ENCODE assay signal across 15 cellular contexts in the genomic region with DNA sequence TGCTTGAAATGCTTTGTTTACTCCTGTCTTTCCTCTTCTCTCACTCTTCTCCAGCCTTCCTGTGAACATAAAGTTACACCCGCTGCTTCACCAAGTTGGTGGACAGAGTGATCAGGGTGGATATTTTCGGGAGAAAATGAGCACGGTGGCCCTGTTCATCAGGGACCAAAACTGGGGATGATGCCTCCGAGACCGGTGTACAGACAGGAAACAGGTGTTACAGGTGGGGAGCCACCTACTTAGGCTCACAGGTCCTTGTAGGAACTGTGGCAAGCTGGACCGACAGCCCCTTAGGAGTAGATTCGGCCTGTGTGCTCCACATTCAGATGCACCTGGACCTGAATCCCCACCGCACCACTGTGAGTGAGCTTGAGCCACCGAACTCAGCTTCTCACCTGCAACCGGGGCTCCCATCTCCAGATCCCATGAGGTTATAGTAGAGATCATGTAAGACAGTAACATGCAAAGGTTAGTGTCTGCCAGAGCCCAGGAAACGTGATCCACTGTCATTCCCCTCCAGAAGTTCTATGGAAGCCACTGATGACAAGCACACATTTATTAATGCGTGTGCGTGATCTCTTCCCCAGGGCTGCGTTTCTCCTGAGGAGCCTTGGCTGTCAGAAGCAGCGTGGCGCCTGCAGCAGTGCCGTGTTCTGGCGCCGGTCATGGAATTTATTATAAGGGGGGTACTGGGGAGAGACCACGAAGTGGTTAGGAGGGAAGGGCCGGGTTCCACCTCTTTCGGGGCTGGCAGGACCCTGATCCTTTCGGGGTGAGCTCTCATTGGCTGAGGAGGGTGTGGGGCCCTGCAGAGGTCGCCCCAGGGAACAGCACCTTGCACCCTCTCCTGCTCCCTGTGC.
"Had no signal": no experiment of that assay in that cellular context is flagged by ENCODE, and none has a peak within 500 bp of the region (broad histone marks: within the 10 kb centered on the region; RNA-seq: fewer than 3 reads in every experiment).

No MANE protein-coding gene starts in this region.

- H3K9me3 ChIP-seq: ascending aorta, esophagus muscularis mucosa, heart left ventricle, right atrium auricular region, tibial nerve had no signal

- H3K27ac Mint-ChIP-seq: activated naive CD8-positive, alpha-beta T cell treated with anti-CD3 and anti-CD28 coated beads, Interleukin-2, amount 50 U/mL, for 24 hours; activated T-cell treated with anti-CD3 and anti-CD28 coated beads, Interleukin-2, amount 50 U/mL, for 72 hours; stimulated activated effector memory CD8-positive, alpha-beta T cell treated with anti-CD3 and anti-CD28 coated beads, Interleukin-12 subunit alpha, Interleukin-12 subunit beta, amount 100 ng/mL, for 72 hours had no signal

- H3K4me2 ChIP-seq: smooth muscle cell had no signal

- H3K79me2 ChIP-seq: parathyroid adenoma had no signal

- H3K4me3 Mint-ChIP-seq: activated naive CD8-positive, alpha-beta T cell treated with anti-CD3 and anti-CD28 coated beads, Interleukin-2, amount 50 U/mL, for 24 hours; activated T-cell treated with anti-CD3 and anti-CD28 coated beads, Interleukin-2, amount 50 U/mL, for 72 hours; neural crest cell; stimulated activated effector memory CD8-positive, alpha-beta T cell treated with anti-CD3 and anti-CD28 coated beads, Interleukin-12 subunit alpha, Interleukin-12 subunit beta, amount 100 ng/mL, for 72 hours had no signal

- H3K27ac ChIP-seq: ascending aorta, esophagus muscularis mucosa, heart left ventricle, parathyroid adenoma, right atrium auricular region, tibial nerve had no signal

- H3K9me3 Mint-ChIP-seq: activated naive CD8-positive, alpha-beta T cell treated with anti-CD3 and anti-CD28 coated beads, Interleukin-2, amount 50 U/mL, for 24 hours; activated T-cell treated with anti-CD3 and anti-CD28 coated beads, Interleukin-2, amount 50 U/mL, for 72 hours; neural crest cell; stimulated activated effector memory CD8-positive, alpha-beta T cell treated with anti-CD3 and anti-CD28 coated beads, Interleukin-12 subunit alpha, Interleukin-12 subunit beta, amount 100 ng/mL, for 72 hours had no signal

- H3K36me3 ChIP-seq: ascending aorta, esophagus muscularis mucosa, heart left ventricle, right atrium auricular region, tibial nerve had no signal

- H3K4me1 Mint-ChIP-seq: activated naive CD8-positive, alpha-beta T cell treated with anti-CD3 and anti-CD28 coated beads, Interleukin-2, amount 50 U/mL, for 24 hours; neural crest cell had no signal

- DNase-seq: activated CD4-positive, alpha-beta T cell treated with anti-CD3 and anti-CD28 coated beads for 1 hour; activated CD4-positive, alpha-beta T cell treated with anti-CD3 and anti-CD28 coated beads, Interleukin-2, amount 50 U/mL, for 48 hours; activated naive CD4-positive, alpha-beta T cell; activated naive CD8-positive, alpha-beta T cell treated with anti-CD3 and anti-CD28 coated beads, Interleukin-2, amount 50 U/mL, for 24 hours; activated T-cell treated with anti-CD3 and anti-CD28 coated beads, Interleukin-2, amount 50 U/mL, for 72 hours; mesendoderm had no signal

- H3K4me1 ChIP-seq: ascending aorta, esophagus muscularis mucosa, parathyroid adenoma, right atrium auricular region, tibial nerve had no signal

- H3K27me3 ChIP-seq: ascending aorta, right atrium auricular region had no signal

- ATAC-seq: activated naive CD8-positive, alpha-beta T cell treated with anti-CD3 and anti-CD28 coated beads, Interleukin-2, amount 50 U/mL, for 24 hours; activated T-cell treated with anti-CD3 and anti-CD28 coated beads, Interleukin-2, amount 50 U/mL, for 72 hours; heart left ventricle; stimulated activated effector memory CD8-positive, alpha-beta T cell treated with anti-CD3 and anti-CD28 coated beads, Interleukin-12 subunit alpha, Interleukin-12 subunit beta, amount 100 ng/mL, for 72 hours had no signal

- H3K4me3 ChIP-seq: ascending aorta, esophagus muscularis mucosa, heart left ventricle, right atrium auricular region, smooth muscle cell, tibial nerve had no signal
